Comparison of ENCODE assay signal across 8 cellular contexts in the genomic region with DNA sequence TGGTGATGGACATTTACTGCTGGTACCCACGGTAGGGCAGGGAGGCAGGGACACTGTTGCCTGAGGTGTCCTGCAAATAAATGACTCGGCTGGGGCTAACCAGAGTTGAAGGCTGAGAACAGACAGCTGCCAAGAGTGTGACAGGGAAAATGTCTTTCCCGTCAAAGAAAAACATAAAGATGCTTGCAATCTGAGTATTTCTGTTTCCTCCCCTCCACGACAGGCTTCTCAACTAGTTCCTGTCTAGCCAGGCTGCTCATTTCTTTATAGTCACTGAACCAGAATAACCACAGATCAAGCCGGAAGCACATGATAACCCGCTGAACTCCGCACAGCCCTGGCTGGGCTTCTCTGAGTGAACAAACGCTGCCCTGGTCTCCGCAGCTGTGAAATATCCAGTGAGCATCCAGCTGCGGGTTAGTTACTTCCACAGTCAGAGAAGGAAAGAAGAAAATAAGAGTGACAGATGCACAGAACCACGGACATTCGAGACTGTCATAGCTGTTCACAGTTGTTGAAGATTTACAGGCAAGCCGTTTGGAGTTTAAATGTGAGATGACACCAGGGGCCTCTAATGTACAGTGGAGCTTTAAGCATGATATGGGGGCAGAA.
DNase-seq lines count a peak whose midpoint lies in the region; ATAC-seq and TF ChIP-seq lines count a peak whose summit lies in the region.

No MANE protein-coding gene starts in this region.

- no peaks in the 10 kb centered on the region for H3K9me3 ChIP-seq in mucosa of descending colon

- intact Hi-C loops in mucosa of descending colon (cut with DNase I, micrococcal nuclease) = no loop called here

- peak; percentile 40 for DNase-seq in AG08395 (ENCODE audit: low spot score)
- DNase-seq in cardiac fibroblast (ENCODE audit: low read depth in 2 of 2) = peak; percentile 48
- DNase-seq in mucosa of descending colon = peak; percentile 46 to 63 (median 60)
- DNase-seq in NCI-H128 (lab: John Stamatoyannopoulos, UW; ENCODE audit: unreplicated experiment) = no peak
- DNase-seq in iPS-NIHi7 (ENCODE audit: extremely low spot score) = no peak

- TF ChIP-seq CTCF in cardiac fibroblast (IDR thresholded peaks at IDR 0.05; ENCODE audit: low read depth, low read length) (no peak), mucosa of descending colon (IDR thresholded peaks at IDR 0.05) (no peak)

- peaks cover 7% of the 10 kb centered on the region for H3K4me1 ChIP-seq in mucosa of descending colon (ENCODE audit: low read depth)

- no peaks in the 10 kb centered on the region for H3K36me3 ChIP-seq in mucosa of descending colon (ENCODE audit: low read depth)

- peak; percentile 59 for ATAC-seq in GM19023 (IDR thresholded peaks at IDR 0.05; ENCODE audit: unreplicated experiment)
- ATAC-seq in HG03108 (IDR thresholded peaks at IDR 0.05; ENCODE audit: unreplicated experiment) = peak; percentile 53
- peak; percentile 81 for ATAC-seq in SK-N-SH treated with all-trans-retinoic acid at 6 μM for 48 hours
- peak; percentile 90 for ATAC-seq in mucosa of descending colon

- H3K4me3 ChIP-seq in cardiac fibroblast (replicated peaks in 1 of 2; ENCODE audit: low read depth in 2 of 2, low read length in 2 of 2) (no peak overlapping the region), mucosa of descending colon (no peak overlapping the region)

TF ChIP-seq in SK-N-SH treated with all-trans-retinoic acid at 6 μM for 48 hours, 23 proteins besides CTCF, POLR2A, EP300 and RAD21:
- TF ChIP-seq, protein P1, sequence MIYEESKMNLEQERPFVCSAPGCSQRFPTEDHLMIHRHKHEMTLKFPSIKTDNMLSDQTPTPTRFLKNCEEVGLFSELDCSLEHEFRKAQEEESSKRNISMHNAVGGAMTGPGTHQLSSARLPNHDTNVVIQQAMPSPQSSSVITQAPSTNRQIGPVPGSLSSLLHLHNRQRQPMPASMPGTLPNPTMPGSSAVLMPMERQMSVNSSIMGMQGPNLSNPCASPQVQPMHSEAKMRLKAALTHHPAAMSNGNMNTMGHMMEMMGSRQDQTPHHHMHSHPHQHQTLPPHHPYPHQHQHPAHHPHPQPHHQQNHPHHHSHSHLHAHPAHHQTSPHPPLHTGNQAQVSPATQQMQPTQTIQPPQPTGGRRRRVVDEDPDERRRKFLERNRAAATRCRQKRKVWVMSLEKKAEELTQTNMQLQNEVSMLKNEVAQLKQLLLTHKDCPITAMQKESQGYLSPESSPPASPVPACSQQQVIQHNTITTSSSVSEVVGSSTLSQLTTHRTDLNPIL (CRISPR knock-in tag; IDR thresholded peaks at IDR 0.05; ENCODE audit: low read depth) = no peak
- TF ChIP-seq BACH2 (CRISPR knock-in tag; IDR thresholded peaks at IDR 0.05; ENCODE audit: borderline replicate concordance) (no peak), TCF4 (CRISPR knock-in tag; IDR thresholded peaks at IDR 0.05; ENCODE audit: borderline replicate concordance) (no peak), RARB (CRISPR knock-in tag; IDR thresholded peaks at IDR 0.05) (no peak), PPARA (CRISPR knock-in tag; IDR thresholded peaks at IDR 0.05; ENCODE audit: borderline replicate concordance) (no peak), ARNTL (CRISPR knock-in tag; IDR thresholded peaks at IDR 0.05; ENCODE audit: borderline replicate concordance, low read depth) (no peak), ZFP3 (CRISPR knock-in tag; IDR thresholded peaks at IDR 0.05) (no peak), SNAI2 (CRISPR knock-in tag; IDR thresholded peaks at IDR 0.05) (no peak), ZNF8 (CRISPR knock-in tag; IDR thresholded peaks at IDR 0.05) (no peak), ESRRG (CRISPR knock-in tag; IDR thresholded peaks at IDR 0.05) (no peak), CSDC2 (CRISPR knock-in tag; IDR thresholded peaks at IDR 0.05) (no peak), ZNF70 (CRISPR knock-in tag; IDR thresholded peaks at IDR 0.05) (no peak), ISL1 (CRISPR knock-in tag; IDR thresholded peaks at IDR 0.05) (no peak), TOX (CRISPR knock-in tag; IDR thresholded peaks at IDR 0.05; ENCODE audit: borderline replicate concordance) (no peak), ZFP30 (CRISPR knock-in tag; IDR thresholded peaks at IDR 0.05) (no peak)
- TF ChIP-seq, protein P2, sequence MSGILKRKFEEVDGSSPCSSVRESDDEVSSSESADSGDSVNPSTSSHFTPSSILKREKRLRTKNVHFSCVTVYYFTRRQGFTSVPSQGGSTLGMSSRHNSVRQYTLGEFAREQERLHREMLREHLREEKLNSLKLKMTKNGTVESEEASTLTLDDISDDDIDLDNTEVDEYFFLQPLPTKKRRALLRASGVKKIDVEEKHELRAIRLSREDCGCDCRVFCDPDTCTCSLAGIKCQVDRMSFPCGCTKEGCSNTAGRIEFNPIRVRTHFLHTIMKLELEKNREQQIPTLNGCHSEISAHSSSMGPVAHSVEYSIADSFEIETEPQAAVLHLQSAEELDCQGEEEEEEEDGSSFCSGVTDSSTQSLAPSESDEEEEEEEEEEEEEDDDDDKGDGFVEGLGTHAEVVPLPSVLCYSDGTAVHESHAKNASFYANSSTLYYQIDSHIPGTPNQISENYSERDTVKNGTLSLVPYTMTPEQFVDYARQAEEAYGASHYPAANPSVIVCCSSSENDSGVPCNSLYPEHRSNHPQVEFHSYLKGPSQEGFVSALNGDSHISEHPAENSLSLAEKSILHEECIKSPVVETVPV (CRISPR knock-in tag; IDR thresholded peaks at IDR 0.05) = no peak
- TF ChIP-seq, protein P3, sequence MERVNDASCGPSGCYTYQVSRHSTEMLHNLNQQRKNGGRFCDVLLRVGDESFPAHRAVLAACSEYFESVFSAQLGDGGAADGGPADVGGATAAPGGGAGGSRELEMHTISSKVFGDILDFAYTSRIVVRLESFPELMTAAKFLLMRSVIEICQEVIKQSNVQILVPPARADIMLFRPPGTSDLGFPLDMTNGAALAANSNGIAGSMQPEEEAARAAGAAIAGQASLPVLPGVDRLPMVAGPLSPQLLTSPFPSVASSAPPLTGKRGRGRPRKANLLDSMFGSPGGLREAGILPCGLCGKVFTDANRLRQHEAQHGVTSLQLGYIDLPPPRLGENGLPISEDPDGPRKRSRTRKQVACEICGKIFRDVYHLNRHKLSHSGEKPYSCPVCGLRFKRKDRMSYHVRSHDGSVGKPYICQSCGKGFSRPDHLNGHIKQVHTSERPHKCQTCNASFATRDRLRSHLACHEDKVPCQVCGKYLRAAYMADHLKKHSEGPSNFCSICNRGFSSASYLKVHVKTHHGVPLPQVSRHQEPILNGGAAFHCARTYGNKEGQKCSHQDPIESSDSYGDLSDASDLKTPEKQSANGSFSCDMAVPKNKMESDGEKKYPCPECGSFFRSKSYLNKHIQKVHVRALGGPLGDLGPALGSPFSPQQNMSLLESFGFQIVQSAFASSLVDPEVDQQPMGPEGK (CRISPR knock-in tag; IDR thresholded peaks at IDR 0.05; ENCODE audit: borderline replicate concordance) = no peak
- TF ChIP-seq, protein P4, sequence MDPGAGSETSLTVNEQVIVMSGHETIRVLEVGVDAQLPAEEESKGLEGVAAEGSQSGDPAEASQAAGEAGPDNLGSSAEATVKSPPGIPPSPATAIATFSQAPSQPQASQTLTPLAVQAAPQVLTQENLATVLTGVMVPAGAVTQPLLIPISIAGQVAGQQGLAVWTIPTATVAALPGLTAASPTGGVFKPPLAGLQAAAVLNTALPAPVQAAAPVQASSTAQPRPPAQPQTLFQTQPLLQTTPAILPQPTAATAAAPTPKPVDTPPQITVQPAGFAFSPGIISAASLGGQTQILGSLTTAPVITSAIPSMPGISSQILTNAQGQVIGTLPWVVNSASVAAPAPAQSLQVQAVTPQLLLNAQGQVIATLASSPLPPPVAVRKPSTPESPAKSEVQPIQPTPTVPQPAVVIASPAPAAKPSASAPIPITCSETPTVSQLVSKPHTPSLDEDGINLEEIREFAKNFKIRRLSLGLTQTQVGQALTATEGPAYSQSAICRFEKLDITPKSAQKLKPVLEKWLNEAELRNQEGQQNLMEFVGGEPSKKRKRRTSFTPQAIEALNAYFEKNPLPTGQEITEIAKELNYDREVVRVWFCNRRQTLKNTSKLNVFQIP (CRISPR knock-in tag; IDR thresholded peaks at IDR 0.05; ENCODE audit: borderline replicate concordance, low read depth) = no peak

Comparison
In these comparisons a context has a peak if more than half of its experiments do, and no peak if none do; other contexts are left out.
1. DNase-seq: peak in AG08395 (single experiment), cardiac fibroblast (2 of 2) and mucosa of descending colon (3 of 3); none in NCI-H128 (single experiment) and iPS-NIHi7 (single experiment).
2. Peak in every context shown above with its lines, with median percentiles within 50 percentile points of each other: ATAC-seq.